Comparison of ENCODE assay signal across 8 cellular contexts in the genomic region with DNA sequence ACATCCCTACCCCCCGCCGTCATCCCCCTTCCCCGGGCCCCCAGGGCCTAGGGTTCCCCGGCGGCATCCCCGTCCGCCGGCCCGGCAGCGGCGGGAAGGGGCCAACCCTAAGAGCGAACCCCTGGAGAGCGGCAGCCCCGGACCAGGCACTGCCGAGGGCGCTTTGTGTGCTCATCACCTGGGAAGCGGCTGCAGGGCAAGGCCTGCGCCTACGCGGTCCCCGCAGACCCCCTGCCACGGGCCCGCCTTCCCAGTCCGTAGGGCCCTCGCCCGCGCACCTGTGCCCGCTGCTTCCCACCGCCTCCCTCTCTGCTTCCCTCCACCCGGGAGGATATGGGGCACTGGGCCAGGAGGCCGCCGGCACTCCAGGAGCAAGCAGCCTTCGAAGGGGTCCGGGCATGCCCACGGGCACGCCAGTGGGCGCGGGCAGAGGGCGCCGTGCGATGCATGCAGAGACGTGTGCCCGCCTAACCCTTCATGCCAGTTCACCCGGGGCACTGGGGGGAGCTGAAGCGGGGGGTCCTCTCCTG. TPM values are rescaled to one million over a fixed set of nuclear protein-coding genes. Genes with fewer than 3 reads are reported as not detected.
A peak's percentile ranks its signal among the peaks of the same experiment; 100 is the strongest.
DNase-seq lines count a peak whose midpoint lies in the region; ATAC-seq, FAIRE-seq and TF ChIP-seq lines count a peak whose summit lies in the region.

No MANE protein-coding gene starts in this region.

- no peaks in the 10 kb centered on the region for H3K9me1 ChIP-seq in endothelial cell of umbilical vein (replicated peaks; ENCODE audit: control insufficient read depth, extremely low read depth, insufficient read depth, low read length)

- H3K9me3 ChIP-seq in MM.1S (replicated peaks; ENCODE audit: insufficient read depth, low read length) (no peaks in the 10 kb centered on the region), endothelial cell of umbilical vein (replicated peaks; ENCODE audit: control insufficient read depth, insufficient read depth, low read length) (no peaks in the 10 kb centered on the region), psoas muscle (no peaks in the 10 kb centered on the region)

- H4K20me1 ChIP-seq in MM.1S (ENCODE audit: insufficient read depth, low read length) (no peaks in the 10 kb centered on the region), endothelial cell of umbilical vein (replicated peaks; ENCODE audit: control insufficient read depth, extremely low read depth, insufficient read depth, low read length) (no peaks in the 10 kb centered on the region)

- H3K4me2 ChIP-seq in MM.1S (ENCODE audit: low read depth, low read length) (peak overlapping the region; percentile 52; the same call in 1 of the 2 replicates), endothelial cell of umbilical vein (ENCODE audit: insufficient read depth, low read length) (peak overlapping the region; percentile 71)

- peak; percentile 1 for ATAC-seq in GM19463 (IDR thresholded peaks at IDR 0.05; ENCODE audit: unreplicated experiment)
- no peak for ATAC-seq in psoas muscle
- ATAC-seq in GM18870 (IDR thresholded peaks at IDR 0.05; ENCODE audit: unreplicated experiment), result no peak

- dilution Hi-C loops in endothelial cell of umbilical vein (cut with MboI; ENCODE audit: extremely low pct_ligation_motif_present, low sequenced_read_pairs), result no loop called here

- 15 to 43% (median 32%) methylated on average over 29 to 44 of the region's 45 CpGs for WGBS in psoas muscle, 3 donors

- no peaks in the 10 kb centered on the region for H3K9me2 ChIP-seq in MM.1S (replicated peaks; ENCODE audit: insufficient read depth, low read length)

- DNase-seq in MM.1S (no peak), endothelial cell of umbilical vein (ENCODE audit: low read depth, low spot score) (no peak), psoas muscle (no peak), A172 (ENCODE audit: low spot score) (no peak), GDM1 (lab: John Stamatoyannopoulos, UW) (no peak), EL (no peak)

- H3K79me2 ChIP-seq in MM.1S (ENCODE audit: low read length) (peaks cover 36% of the 10 kb centered on the region), endothelial cell of umbilical vein (ENCODE audit: control insufficient read depth, insufficient read depth, low read length) (peaks cover 43% of the 10 kb centered on the region)

- no peak overlapping the region for H3K27ac ChIP-seq in MM.1S (ENCODE audit: low read length)
- no peak overlapping the region for H3K27ac ChIP-seq in endothelial cell of umbilical vein (ENCODE audit: insufficient read depth, low read depth, low read length)
- peak overlapping the region; percentile 41 for H3K27ac ChIP-seq in psoas muscle

- H3K4me1 ChIP-seq in MM.1S (ENCODE audit: low read length), result peaks cover 11% of the 10 kb centered on the region; the same call in 1 of the 2 replicates
- peaks cover 30% of the 10 kb centered on the region for H3K4me1 ChIP-seq in endothelial cell of umbilical vein (ENCODE audit: control insufficient read depth, extremely low read depth, insufficient read depth, low read length)
- peaks cover 5% of the 10 kb centered on the region for H3K4me1 ChIP-seq in psoas muscle

- TF ChIP-seq POLR2A in endothelial cell of umbilical vein (IDR thresholded peaks at IDR 0.05; ENCODE audit: low read depth, low read length), result no peak

- H3K27me3 ChIP-seq in MM.1S (replicated peaks; ENCODE audit: insufficient read depth, low read length) (no peaks in the 10 kb centered on the region), endothelial cell of umbilical vein (ENCODE audit: control insufficient read depth in 2 of 2, insufficient read depth in 2 of 2, low read length in 2 of 2) (no peaks in the 10 kb centered on the region), psoas muscle (ENCODE audit: insufficient read depth in 3 of 3, low read length in 2 of 3) (no peaks in the 10 kb centered on the region)

- no TSS peak for BruUV-seq in endothelial cell of umbilical vein (replicated peaks; lab: Mats Ljungman, UMichigan)

- H2AFZ ChIP-seq in MM.1S (ENCODE audit: low read length), result 0 out of 2 replicates have a peak overlapping the region, but pooled peaks have one; percentile 38
- no peak overlapping the region for H2AFZ ChIP-seq in endothelial cell of umbilical vein (ENCODE audit: low read depth, low read length)

- CTCF ChIA-PET in endothelial cell of umbilical vein (lab: Charles Lee), result no interaction called here

- no peak overlapping the region; the same call in 1 of the 2 replicates for H3K9ac ChIP-seq in MM.1S (ENCODE audit: low read length)
- H3K9ac ChIP-seq in endothelial cell of umbilical vein (replicated peaks; ENCODE audit: extremely low read depth, insufficient read depth, low read length), result peak overlapping the region; percentile 6

- FAIRE-seq in endothelial cell of umbilical vein (lab: Jason Lieb, UNC), result no peak

- H3K36me3 ChIP-seq in MM.1S (replicated peaks; ENCODE audit: insufficient read depth, low read length), result no peaks in the 10 kb centered on the region
- H3K36me3 ChIP-seq in endothelial cell of umbilical vein (ENCODE audit: control insufficient read depth in 2 of 2, extremely low read depth in 1 of 2, insufficient read depth in 2 of 2, low read length in 2 of 2), result peaks cover 9% of the 10 kb centered on the region in 2 experiments
- no peaks in the 10 kb centered on the region for H3K36me3 ChIP-seq in psoas muscle (ENCODE audit: insufficient read depth in 1 of 2, low read depth in 1 of 2)

- TF ChIP-seq CTCF in MM.1S (IDR thresholded peaks at IDR 0.05; ENCODE audit: low read length) (no peak), endothelial cell of umbilical vein (IDR thresholded peaks at IDR 0.05; ENCODE audit: extremely low read depth in 1 of 2, insufficient read depth in 1 of 2, low read depth in 1 of 2, low read length in 2 of 2) (no peak), psoas muscle (IDR thresholded peaks at IDR 0.05) (no peak)

- POLR2A ChIA-PET in endothelial cell of umbilical vein (lab: Charles Lee), result no interaction called here

- H3F3A ChIP-seq in MM.1S (ENCODE audit: insufficient read depth, low read length), result no peaks in the 10 kb centered on the region

- intact Hi-C loops in endothelial cell of umbilical vein (cut with micrococcal nuclease) (loop anchor here (5.0 kb wide), 1 partner anchor 35 kb away; the partner anchor contains the start of gene DNASE1L1), psoas muscle (cut with DNase I) (no loop called here)

- H3K4me3 ChIP-seq in MM.1S (ENCODE audit: low read length), result peak overlapping the region; percentile 49; the same call in 1 of the 2 replicates
- H3K4me3 ChIP-seq in endothelial cell of umbilical vein (replicated peaks in 1 of 3; ENCODE audit: insufficient read depth in 1 of 3, low read depth in 1 of 3, low read length in 3 of 3), result peak overlapping the region in 2 of 3 experiments; percentile 37 to 52
- peak overlapping the region; percentile 69 for H3K4me3 ChIP-seq in psoas muscle

RNA-seq across cellular contexts. Expression of gene FLNA, which starts 2.6 kb away (rescaled TPM):
- total RNA-seq in endothelial cell of umbilical vein (1,474 and 1,671 TPM in 2 replicates), psoas muscle (10 to 100 TPM; 66.9 to 92.5 (median 76.4) TPM)
- polyA plus RNA-seq in endothelial cell of umbilical vein (658 and 817 TPM in 2 replicates), psoas muscle (100 to 1,000 TPM in 1 of 3 donors, 10 to 100 TPM in 2; 45.7 to 106 (median 56.0) TPM)
- 586 and 692 TPM in 2 replicates for polyA plus RNA-seq in endothelial cell of umbilical vein (2011; cell fraction: cytosol; rRNA removed)
- 1,827 and 2,405 TPM in 2 replicates for polyA plus RNA-seq in endothelial cell of umbilical vein (2011; cell fraction: nucleus; rRNA removed)
- polyA plus RNA-seq in endothelial cell of umbilical vein (2012), result 942 and 1,144 TPM in 2 replicates
- 2,274 and 2,423 TPM in 2 replicates for polyA minus RNA-seq in endothelial cell of umbilical vein
- polyA minus RNA-seq in endothelial cell of umbilical vein (2011; cell fraction: cytosol; rRNA and poly(A)+ RNA removed), result 691 TPM
- polyA minus RNA-seq in endothelial cell of umbilical vein (2011; cell fraction: nucleus; rRNA and poly(A)+ RNA removed), result 948 and 1,772 TPM in 2 replicates
- total RNA-seq in A172 (2014; rRNA removed; shearing (Covaris generic)), result 2,064 and 2,561 TPM in 2 replicates

RNA-seq across cellular contexts. Expression of gene EMD, which starts 7.3 kb away (rescaled TPM):
- total RNA-seq in endothelial cell of umbilical vein (71.5 and 76.8 TPM in 2 replicates), psoas muscle (10 to 100 TPM; 61.1 to 78.2 (median 66.5) TPM)
- polyA plus RNA-seq in endothelial cell of umbilical vein (47.0 and 50.6 TPM in 2 replicates), psoas muscle (100 to 1,000 TPM in 1 of 3 donors, 10 to 100 TPM in 2; 91.6 to 101 (median 94.9) TPM)
- polyA plus RNA-seq in endothelial cell of umbilical vein (2011; cell fraction: cytosol; rRNA removed), result 62.3 and 65.3 TPM in 2 replicates
- 58.2 and 63.0 TPM in 2 replicates for polyA plus RNA-seq in endothelial cell of umbilical vein (2011; cell fraction: nucleus; rRNA removed)
- 69.6 and 87.5 TPM in 2 replicates for polyA plus RNA-seq in endothelial cell of umbilical vein (2012)
- 34.2 and 47.7 TPM in 2 replicates for polyA minus RNA-seq in endothelial cell of umbilical vein
- 56.5 TPM for polyA minus RNA-seq in endothelial cell of umbilical vein (2011; cell fraction: cytosol; rRNA and poly(A)+ RNA removed)
- 14.7 and 18.9 TPM in 2 replicates for polyA minus RNA-seq in endothelial cell of umbilical vein (2011; cell fraction: nucleus; rRNA and poly(A)+ RNA removed)
- 73.1 and 82.0 TPM in 2 replicates for total RNA-seq in A172 (2014; rRNA removed; shearing (Covaris generic))

RNA-seq across cellular contexts. Expression of gene RPL10, which starts 26.3 kb away (rescaled TPM):
- 2,493 and 2,979 TPM in 2 replicates for total RNA-seq in endothelial cell of umbilical vein
- polyA plus RNA-seq in endothelial cell of umbilical vein, result 6,375 and 7,586 TPM in 2 replicates
- 8,116 and 9,197 TPM in 2 replicates for polyA plus RNA-seq in endothelial cell of umbilical vein (2011; cell fraction: cytosol; rRNA removed)
- polyA plus RNA-seq in endothelial cell of umbilical vein (2011; cell fraction: nucleus; rRNA removed), result 2,307 and 2,831 TPM in 2 replicates
- 3,703 and 5,650 TPM in 2 replicates for polyA plus RNA-seq in endothelial cell of umbilical vein (2012)
- 1,869 and 2,194 TPM in 2 replicates for polyA minus RNA-seq in endothelial cell of umbilical vein
- polyA minus RNA-seq in endothelial cell of umbilical vein (2011; cell fraction: cytosol; rRNA and poly(A)+ RNA removed), result 1,135 TPM
- polyA minus RNA-seq in endothelial cell of umbilical vein (2011; cell fraction: nucleus; rRNA and poly(A)+ RNA removed), result 299 and 338 TPM in 2 replicates
- total RNA-seq in psoas muscle, result 1,000 to 10,000 TPM; 1,403 to 2,633 (median 2,325) TPM
- polyA plus RNA-seq in psoas muscle, result 1,000 to 10,000 TPM; 4,938 to 5,433 (median 5,248) TPM
- total RNA-seq in A172 (2014; rRNA removed; shearing (Covaris generic)), result 2,649 and 4,739 TPM in 2 replicates

RNA-seq across cellular contexts. Expression of gene DNASE1L1, which starts 37.2 kb away (rescaled TPM):
- total RNA-seq in endothelial cell of umbilical vein, result 47.5 and 61.5 TPM in 2 replicates
- polyA plus RNA-seq in endothelial cell of umbilical vein, result 84.9 and 90.8 TPM in 2 replicates
- polyA plus RNA-seq in endothelial cell of umbilical vein (2011; cell fraction: cytosol; rRNA removed), result 52.3 and 57.1 TPM in 2 replicates
- 36.1 and 37.4 TPM in 2 replicates for polyA plus RNA-seq in endothelial cell of umbilical vein (2011; cell fraction: nucleus; rRNA removed)
- 109 and 110 TPM in 2 replicates for polyA plus RNA-seq in endothelial cell of umbilical vein (2012)
- 49.5 and 53.4 TPM in 2 replicates for polyA minus RNA-seq in endothelial cell of umbilical vein
- 13.8 TPM for polyA minus RNA-seq in endothelial cell of umbilical vein (2011; cell fraction: cytosol; rRNA and poly(A)+ RNA removed)
- polyA minus RNA-seq in endothelial cell of umbilical vein (2011; cell fraction: nucleus; rRNA and poly(A)+ RNA removed), result 8.6 and 12.2 TPM in 2 replicates
- 100 to 1,000 TPM in 2 of 4 donors, 10 to 100 TPM in 2; 72.6 to 149 (median 111) TPM for total RNA-seq in psoas muscle
- 10 to 100 TPM; 42.2 to 75.1 (median 71.1) TPM for polyA plus RNA-seq in psoas muscle
- 65.3 and 70.8 TPM in 2 replicates for total RNA-seq in A172 (2014; rRNA removed; shearing (Covaris generic))

RNA-seq across cellular contexts. Expression of gene TAFAZZIN, which starts 39.5 kb away (rescaled TPM):
- 43.4 and 46.6 TPM in 2 replicates for total RNA-seq in endothelial cell of umbilical vein
- polyA plus RNA-seq in endothelial cell of umbilical vein, result 33.8 and 37.2 TPM in 2 replicates
- polyA plus RNA-seq in endothelial cell of umbilical vein (2011; cell fraction: cytosol; rRNA removed), result 16.7 and 24.8 TPM in 2 replicates
- polyA plus RNA-seq in endothelial cell of umbilical vein (2011; cell fraction: nucleus; rRNA removed), result 175 and 186 TPM in 2 replicates
- polyA plus RNA-seq in endothelial cell of umbilical vein (2012), result 18.7 and 22.4 TPM in 2 replicates
- 20.5 and 27.7 TPM in 2 replicates for polyA minus RNA-seq in endothelial cell of umbilical vein
- 22.4 TPM for polyA minus RNA-seq in endothelial cell of umbilical vein (2011; cell fraction: cytosol; rRNA and poly(A)+ RNA removed)
- polyA minus RNA-seq in endothelial cell of umbilical vein (2011; cell fraction: nucleus; rRNA and poly(A)+ RNA removed), result 28.5 and 35.5 TPM in 2 replicates
- total RNA-seq in psoas muscle, result 10 to 100 TPM; 17.7 to 25.5 (median 23.6) TPM
- 10 to 100 TPM; 19.2 to 21.8 (median 20.7) TPM for polyA plus RNA-seq in psoas muscle
- 29.8 and 43.7 TPM in 2 replicates for total RNA-seq in A172 (2014; rRNA removed; shearing (Covaris generic))

Comparison
In these comparisons a context has a peak if more than half of its experiments do, and no peak if none do; other contexts are left out.
1. RNA of gene FLNA, which starts 2.6 kb away (total RNA-seq): 2,064 to 2,561 TPM in A172 and 1,474 to 1,671 TPM in endothelial cell of umbilical vein; 66.9 to 92.5 TPM in psoas muscle; every median in the first group is over 10 times any median in the second.
2. Peak in every context shown above with its lines, with median percentiles within 50 percentile points of each other: H3K4me3 ChIP-seq.